In the genomic region with DNA sequence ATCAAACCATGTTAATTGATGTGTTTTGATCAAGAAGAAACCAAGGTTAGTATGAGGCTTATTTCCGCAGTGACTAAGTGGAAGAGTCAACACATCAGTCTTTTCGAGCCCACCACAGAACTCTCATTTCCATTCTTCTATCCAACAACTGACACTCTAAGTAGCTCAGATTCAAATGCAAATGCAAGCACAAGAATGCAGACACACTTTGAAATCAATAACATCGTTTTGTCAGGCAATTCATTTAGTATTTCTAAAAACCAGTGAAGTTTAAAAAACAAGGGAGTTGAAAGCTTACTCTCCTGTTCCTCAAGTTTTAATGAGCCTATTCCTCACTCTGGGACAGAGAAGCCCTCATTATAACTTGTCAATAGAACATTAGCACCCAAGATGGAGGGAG, we compare ENCODE assay signal across 29 cellular contexts.
"Had no signal": no experiment of that assay in that cellular context is flagged by ENCODE, and none has a peak within 500 bp of the region (broad histone marks: within the 10 kb centered on the region; RNA-seq: fewer than 3 reads in every experiment).

No MANE protein-coding gene starts in this region.

- H3K27me3 Mint-ChIP-seq: activated CD4-positive, alpha-beta T cell treated with anti-CD3 and anti-CD28 coated beads, Interleukin-2, amount 10 ng/mL, durations not matched to agents 24 days and 14 days; activated CD8-positive, alpha-beta T cell treated with anti-CD3 and anti-CD28 coated beads for 36 hours; activated naive CD4-positive, alpha-beta T cell treated with anti-CD3 and anti-CD28 coated beads, Interleukin-2, amount 50 U/mL, for 24 hours; activated naive CD8-positive, alpha-beta T cell treated with anti-CD3 and anti-CD28 coated beads, Interleukin-2, amount 10 ng/mL, durations not matched to agents 7 days and 5 days; activated T-helper 17 cell treated with anti-CD3 and anti-CD28 coated beads, Interleukin-2, amount 50 U/mL, for 72 hours had no signal

- ATAC-seq: activated CD8-positive, alpha-beta T cell treated with anti-CD3 and anti-CD28 coated beads for 36 hours; activated T-cell treated with anti-CD3 and anti-CD28 coated beads, Interleukin-2, amount 50 U/mL, for 72 hours; activated T-helper 17 cell treated with anti-CD3 and anti-CD28 coated beads, Interleukin-2, amount 50 U/mL, for 72 hours; body of pancreas had no signal

- H3K4me1 Mint-ChIP-seq: activated CD4-positive, alpha-beta T cell treated with anti-CD3 and anti-CD28 coated beads, Interleukin-2, amount 10 ng/mL, durations not matched to agents 24 days and 14 days; activated naive CD4-positive, alpha-beta T cell treated with anti-CD3 and anti-CD28 coated beads, Interleukin-2, amount 50 U/mL, for 24 hours; activated naive CD8-positive, alpha-beta T cell treated with anti-CD3 and anti-CD28 coated beads, Interleukin-2, amount 10 ng/mL, durations not matched to agents 7 days and 5 days; activated T-helper 17 cell treated with anti-CD3 and anti-CD28 coated beads, Interleukin-2, amount 50 U/mL, for 72 hours had no signal

- H3K27ac Mint-ChIP-seq: activated CD4-positive, alpha-beta T cell treated with anti-CD3 and anti-CD28 coated beads, Interleukin-2, amount 10 ng/mL, durations not matched to agents 24 days and 14 days; activated CD8-positive, alpha-beta T cell treated with anti-CD3 and anti-CD28 coated beads for 36 hours; activated naive CD4-positive, alpha-beta T cell treated with anti-CD3 and anti-CD28 coated beads, Interleukin-2, amount 50 U/mL, for 24 hours; activated naive CD8-positive, alpha-beta T cell treated with anti-CD3 and anti-CD28 coated beads, Interleukin-2, amount 10 ng/mL, durations not matched to agents 7 days and 5 days; activated T-cell treated with anti-CD3 and anti-CD28 coated beads, Interleukin-2, amount 50 U/mL, for 72 hours; activated T-helper 17 cell treated with anti-CD3 and anti-CD28 coated beads, Interleukin-2, amount 50 U/mL, for 72 hours had no signal

- H3K4me3 Mint-ChIP-seq: activated CD4-positive, alpha-beta T cell treated with anti-CD3 and anti-CD28 coated beads, Interleukin-2, amount 10 ng/mL, durations not matched to agents 24 days and 14 days; activated CD8-positive, alpha-beta T cell treated with anti-CD3 and anti-CD28 coated beads for 36 hours; activated naive CD4-positive, alpha-beta T cell treated with anti-CD3 and anti-CD28 coated beads, Interleukin-2, amount 50 U/mL, for 24 hours; activated naive CD8-positive, alpha-beta T cell treated with anti-CD3 and anti-CD28 coated beads, Interleukin-2, amount 10 ng/mL, durations not matched to agents 7 days and 5 days; activated T-cell treated with anti-CD3 and anti-CD28 coated beads, Interleukin-2, amount 50 U/mL, for 72 hours; activated T-helper 17 cell treated with anti-CD3 and anti-CD28 coated beads, Interleukin-2, amount 50 U/mL, for 72 hours had no signal

- H3K4me3 ChIP-seq: ascending aorta, body of pancreas, breast epithelium had no signal

- H3K4me1 ChIP-seq: ascending aorta, body of pancreas, breast epithelium had no signal

- H3K27ac ChIP-seq: ascending aorta, body of pancreas, breast epithelium, VCaP had no signal

- H3K36me3 Mint-ChIP-seq: activated naive CD4-positive, alpha-beta T cell treated with anti-CD3 and anti-CD28 coated beads, Interleukin-2, amount 50 U/mL, for 24 hours; activated naive CD8-positive, alpha-beta T cell treated with anti-CD3 and anti-CD28 coated beads, Interleukin-2, amount 10 ng/mL, durations not matched to agents 7 days and 5 days had no signal

- H3K9me3 Mint-ChIP-seq: activated CD4-positive, alpha-beta T cell treated with anti-CD3 and anti-CD28 coated beads, Interleukin-2, amount 10 ng/mL, durations not matched to agents 24 days and 14 days; activated CD8-positive, alpha-beta T cell treated with anti-CD3 and anti-CD28 coated beads for 36 hours; activated naive CD4-positive, alpha-beta T cell treated with anti-CD3 and anti-CD28 coated beads, Interleukin-2, amount 50 U/mL, for 24 hours; activated naive CD8-positive, alpha-beta T cell treated with anti-CD3 and anti-CD28 coated beads, Interleukin-2, amount 10 ng/mL, durations not matched to agents 7 days and 5 days; activated T-cell treated with anti-CD3 and anti-CD28 coated beads, Interleukin-2, amount 50 U/mL, for 72 hours; activated T-helper 17 cell treated with anti-CD3 and anti-CD28 coated beads, Interleukin-2, amount 50 U/mL, for 72 hours had no signal

- H3K36me3 ChIP-seq: ascending aorta, breast epithelium had no signal

- DNase-seq: activated CD4-positive, alpha-beta T cell treated with anti-CD3 and anti-CD28 coated beads, Interleukin-2, amount 10 ng/mL, durations not matched to agents 24 days and 14 days; activated CD4-positive, alpha-beta T cell treated with anti-CD3 and anti-CD28 coated beads, Interleukin-2, amount 50 U/mL, for 4 hours; activated CD4-positive, CD25-positive, alpha-beta regulatory T cell; activated CD8-positive, alpha-beta T cell treated with anti-CD3 and anti-CD28 coated beads for 36 hours; activated gamma-delta T cell; activated naive CD4-positive, alpha-beta T cell treated with Interleukin-2 at 50 U/mL for 16 hours; activated naive CD8-positive, alpha-beta T cell treated with anti-CD3 and anti-CD28 coated beads, Interleukin-2, amount 10 ng/mL, durations not matched to agents 7 days and 5 days; activated T-cell treated with anti-CD3 and anti-CD28 coated beads, Interleukin-2, amount 50 U/mL, for 1 hour; activated T-cell treated with anti-CD3 and anti-CD28 coated beads, Interleukin-2, amount 50 U/mL, for 72 hours; amygdala; body of pancreas; NCI-H1092 treated with DMSO at 0.1 percent for 48 hours; NCI-H187; NCI-H2029 treated with DMSO at 0.1 percent for 48 hours; NCI-H2107; NCI-H2171; NCI-H510A; NCI-H526; NCI-H748 treated with DMSO at 0.1 percent for 48 hours; Right ventricle myocardium superior; SW 1271; T-helper 1 cell; T-helper 2 cell; T-helper 9 cell had no signal

- H3K9me3 ChIP-seq: ascending aorta, body of pancreas, breast epithelium had no signal

- H3K27me3 ChIP-seq: ascending aorta, body of pancreas had no signal
